ENCODE assay signal across 11 cellular contexts in genomic region chr2:198883604-198884003, GRCh38.
"Had no signal": no experiment of that assay in that cellular context is flagged by ENCODE, and none has a peak within 500 bp of the region (broad histone marks: within the 10 kb centered on the region; RNA-seq: fewer than 3 reads in every experiment).

No MANE protein-coding gene starts in this region.

- ATAC-seq: effector memory CD8-positive, alpha-beta T cell had no signal

- H3K36me3 ChIP-seq: sigmoid colon had no signal

- H3K4me1 ChIP-seq: sigmoid colon had no signal

- H3K27ac ChIP-seq: sigmoid colon had no signal

- H3K9me3 ChIP-seq: sigmoid colon had no signal

- DNase-seq: activated CD4-positive, alpha-beta T cell treated with anti-CD3 and anti-CD28 coated beads, Interleukin-2, amount 50 U/mL, for 4 hours; activated CD4-positive, CD25-positive, alpha-beta regulatory T cell; activated naive CD4-positive, alpha-beta T cell; activated naive CD8-positive, alpha-beta T cell treated with anti-CD3 and anti-CD28 coated beads, Interleukin-2, amount 10 ng/mL, durations not matched to agents 7 days and 5 days; activated T-cell treated with anti-CD3 and anti-CD28 coated beads for 4 hours; anterior cingulate cortex; dermis blood vessel endothelial cell; effector memory CD8-positive, alpha-beta T cell; immature natural killer cell; sigmoid colon; stimulated activated CD4-positive, alpha-beta T cell treated with anti-CD3 and anti-CD28 coated beads, Interleukin-1b, Interleukin-23, amount 100 ng/mL, for 48 hours had no signal

- H3K27me3 ChIP-seq: sigmoid colon had no signal

- H3K4me3 ChIP-seq: sigmoid colon had no signal
